Comparison of ENCODE assay signal across 23 cellular contexts in genomic region chr10:34244787-34245484, GRCh38.
"Had no signal": no experiment of that assay in that cellular context is flagged by ENCODE, and none has a peak within 500 bp of the region (broad histone marks: within the 10 kb centered on the region; RNA-seq: fewer than 3 reads in every experiment).

No MANE protein-coding gene starts in this region.

- H3K4me2 ChIP-seq: hepatocyte had no signal

- DNase-seq: cerebellar nuclear complex; effector memory CD8-positive, alpha-beta T cell; erythroblast; foreskin melanocyte; head of caudate nucleus; kidney; left cardiac atrium; left ventricle myocardium superior; mammary epithelial cell; naive B cell; posterior cingulate gyrus; sigmoid colon; stimulated activated CD4-positive, alpha-beta T cell treated with anti-CD3 and anti-CD28 coated beads, Interleukin-12 subunit alpha, Interleukin-12 subunit beta, amount 100 ng/mL, for 4 hours; stimulated activated naive CD4-positive, alpha-beta T cell; stomach; substantia nigra; transverse colon had no signal

- H3K36me3 Mint-ChIP-seq: naive B cell had no signal

- H3K4me1 ChIP-seq: sigmoid colon, stomach, transverse colon had no signal

- H3K79me2 ChIP-seq: hepatocyte had no signal

- H3K36me3 ChIP-seq: neutrophil, sigmoid colon, stomach, thoracic aorta, transverse colon had no signal

- H3K4me3 Mint-ChIP-seq: dendritic cell treated with granulocyte-macrophage colony-stimulating factor and Interleukin-4, amounts not matched to agents 40 ng/mL and 50 ng/mL, for 4 days; effector memory CD8-positive, alpha-beta T cell; naive B cell had no signal

- H3K27me3 Mint-ChIP-seq: dendritic cell treated with granulocyte-macrophage colony-stimulating factor and Interleukin-4, amounts not matched to agents 40 ng/mL and 50 ng/mL, for 4 days; naive B cell had no signal

- ATAC-seq: effector memory CD8-positive, alpha-beta T cell; left cardiac atrium; left ventricle myocardium superior had no signal

- H3K27ac ChIP-seq: hepatocyte, neutrophil, sigmoid colon, skin epidermis, stomach, thoracic aorta, transverse colon had no signal

- H3K27me3 ChIP-seq: hepatocyte, neutrophil, sigmoid colon, stomach, transverse colon had no signal

- H3K4me1 Mint-ChIP-seq: naive B cell had no signal

- H3K27ac Mint-ChIP-seq: dendritic cell treated with granulocyte-macrophage colony-stimulating factor and Interleukin-4, amounts not matched to agents 40 ng/mL and 50 ng/mL, for 4 days; effector memory CD8-positive, alpha-beta T cell; naive B cell had no signal

- H3K9me3 Mint-ChIP-seq: dendritic cell treated with granulocyte-macrophage colony-stimulating factor and Interleukin-4, amounts not matched to agents 40 ng/mL and 50 ng/mL, for 4 days; naive B cell had no signal

- H3K4me3 ChIP-seq: hepatocyte, sigmoid colon, skin epidermis, stomach, thoracic aorta, transverse colon had no signal

- FAIRE-seq: colon, kidney had no signal
